Comparison of ENCODE assay signal across 39 cellular contexts in the genomic region with DNA sequence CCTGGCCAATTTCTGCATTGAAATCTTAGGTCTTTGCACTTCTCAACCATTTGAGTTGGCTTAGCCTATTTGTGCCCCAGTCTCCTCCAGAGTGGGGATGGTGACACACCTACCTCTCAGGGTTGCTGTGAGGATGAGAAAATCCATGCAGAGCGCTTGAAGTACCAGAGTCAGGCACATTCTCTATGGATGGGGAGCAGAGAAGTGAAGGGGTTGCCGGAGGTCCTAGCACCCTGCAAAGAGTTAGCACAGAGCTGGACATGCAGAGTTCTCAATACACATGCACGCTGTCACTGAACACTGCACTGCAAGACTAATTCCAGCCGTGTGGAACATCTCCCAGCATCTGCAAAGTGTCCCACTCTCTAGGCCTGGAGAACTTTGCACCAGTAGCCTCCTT. TPM values are rescaled to one million over a fixed set of nuclear protein-coding genes. Genes with fewer than 3 reads are reported as not detected.
"Had no signal": no experiment of that assay in that cellular context is flagged by ENCODE, and none has a peak within 500 bp of the region (broad histone marks: within the 10 kb centered on the region; RNA-seq: fewer than 3 reads in every experiment).

No MANE protein-coding gene starts in this region.

- DNase-seq: activated CD4-positive, alpha-beta memory T cell treated with anti-CD3 and anti-CD28 coated beads, Interleukin-2, amount 10 ng/mL, durations not matched to agents 7 days and 5 days; activated CD4-positive, alpha-beta T cell treated with anti-CD3 and anti-CD28 coated beads for 1 hour; activated CD4-positive, alpha-beta T cell treated with anti-CD3 and anti-CD28 coated beads for 36 hours; activated CD4-positive, alpha-beta T cell treated with anti-CD3 and anti-CD28 coated beads for 48 hours; activated CD4-positive, alpha-beta T cell treated with anti-CD3 and anti-CD28 coated beads, Interleukin-2, amount 10 ng/mL, durations not matched to agents 7 days and 5 days; activated CD4-positive, alpha-beta T cell treated with anti-CD3 and anti-CD28 coated beads, Interleukin-2, amount 50 U/mL, for 48 hours; activated CD4-positive, CD25-positive, alpha-beta regulatory T cell; activated CD8-positive, alpha-beta memory T cell treated with anti-CD3 and anti-CD28 coated beads for 24 hours; activated CD8-positive, alpha-beta memory T cell treated with anti-CD3 and anti-CD28 coated beads, Interleukin-2, amount 10 ng/mL, durations not matched to agents 7 days and 5 days; activated CD8-positive, alpha-beta memory T cell treated with anti-CD3 and anti-CD28 coated beads, Interleukin-2, amount 50 U/mL, for 48 hours; activated CD8-positive, alpha-beta T cell treated with anti-CD3 and anti-CD28 coated beads, Interleukin-2, amount 10 ng/mL, durations not matched to agents 7 days and 5 days; activated effector memory CD4-positive, alpha-beta T cell treated with Interleukin-2 at 50 U/mL for 16 hours; activated gamma-delta T cell; activated naive CD4-positive, alpha-beta T cell treated with anti-CD3 and anti-CD28 coated beads, Interleukin-2, amount 10 ng/mL, durations not matched to agents 7 days and 5 days; activated naive CD4-positive, alpha-beta T cell treated with Interleukin-2 at 50 U/mL for 16 hours; activated naive CD8-positive, alpha-beta T cell treated with anti-CD3 and anti-CD28 coated beads, Interleukin-2, amount 10 ng/mL, durations not matched to agents 7 days and 5 days; activated naive CD8-positive, alpha-beta T cell treated with anti-CD3 and anti-CD28 coated beads, Interleukin-2, amount 50 U/mL, for 24 hours; activated T-cell treated with anti-CD3 and anti-CD28 coated beads, Interleukin-2, amount 50 U/mL, for 24 hours; activated T-cell treated with anti-CD3 and anti-CD28 coated beads, Interleukin-2, amount 50 U/mL, for 48 hours; amygdala; anterior cingulate cortex; caudate nucleus; cerebellar nuclear complex; T-helper 1 cell; T-helper 2 cell; T-helper 9 cell; WERI-Rb-1 had no signal

- ATAC-seq: activated CD4-positive, alpha-beta T cell treated with anti-CD3 and anti-CD28 coated beads for 36 hours; activated CD4-positive, CD25-positive, alpha-beta regulatory T cell treated with anti-CD3 and anti-CD28 coated beads, Interleukin-2, amount 50 U/mL, for 24 hours; activated CD8-positive, alpha-beta memory T cell treated with anti-CD3 and anti-CD28 coated beads, Interleukin-2, amount 10 ng/mL, durations not matched to agents 7 days and 5 days; activated CD8-positive, alpha-beta T cell treated with anti-CD3 and anti-CD28 coated beads, Interleukin-2, amount 10 ng/mL, durations not matched to agents 7 days and 5 days; activated naive CD8-positive, alpha-beta T cell treated with anti-CD3 and anti-CD28 coated beads, Interleukin-2, amount 50 U/mL, for 24 hours; WTC11 had no signal

- H3K27ac Mint-ChIP-seq: activated CD4-positive, alpha-beta memory T cell treated with anti-CD3 and anti-CD28 coated beads, Interleukin-2, amount 10 ng/mL, durations not matched to agents 7 days and 5 days; activated CD4-positive, alpha-beta T cell treated with anti-CD3 and anti-CD28 coated beads for 36 hours; activated CD4-positive, alpha-beta T cell treated with anti-CD3 and anti-CD28 coated beads, Interleukin-2, amount 10 ng/mL, durations not matched to agents 7 days and 5 days; activated CD8-positive, alpha-beta memory T cell treated with anti-CD3 and anti-CD28 coated beads, Interleukin-2, amount 10 ng/mL, durations not matched to agents 7 days and 5 days; activated CD8-positive, alpha-beta T cell treated with anti-CD3 and anti-CD28 coated beads, Interleukin-2, amount 10 ng/mL, durations not matched to agents 7 days and 5 days; activated naive CD4-positive, alpha-beta T cell treated with anti-CD3 and anti-CD28 coated beads, Interleukin-2, amount 10 ng/mL, durations not matched to agents 7 days and 5 days; activated naive CD4-positive, alpha-beta T cell treated with anti-CD3 and anti-CD28 coated beads, Interleukin-2, amount 50 U/mL, for 24 hours; activated naive CD8-positive, alpha-beta T cell; activated naive CD8-positive, alpha-beta T cell treated with anti-CD3 and anti-CD28 coated beads, Interleukin-2, amount 10 ng/mL, durations not matched to agents 7 days and 5 days; activated T-cell treated with anti-CD3 and anti-CD28 coated beads, Interleukin-2, amount 50 U/mL, for 24 hours; activated T-helper 2 cell treated with anti-CD3 and anti-CD28 coated beads, Interferon-gamma antibody, Interleukin-2, Interleukin-4, amounts not matched to agents 10 μg/mL and 5 μg/mL and 100 μg/mL, durations not matched to agents 14 hours and 24 hours and 36 hours; T-helper 1 cell treated with Interleukin-12 subunit alpha and Interleukin-12 subunit beta and Interleukin-4 antibody, amounts not matched to agents 30 μg/mL and 1 μg/mL, for 36 hours; T-helper 2 cell treated with Interferon-gamma antibody and Interleukin-4, amounts not matched to agents 5 μg/mL and 100 μg/mL, for 36 hours; WTC11 had no signal

- H3K4me3 ChIP-seq: ascending aorta, cardiac muscle cell had no signal

- H3K27ac ChIP-seq: ascending aorta, cardiac muscle cell, WERI-Rb-1 had no signal

- H3K4me3 Mint-ChIP-seq: activated CD4-positive, alpha-beta memory T cell treated with anti-CD3 and anti-CD28 coated beads, Interleukin-2, amount 10 ng/mL, durations not matched to agents 7 days and 5 days; activated CD4-positive, alpha-beta T cell treated with anti-CD3 and anti-CD28 coated beads for 36 hours; activated CD4-positive, alpha-beta T cell treated with anti-CD3 and anti-CD28 coated beads, Interleukin-2, amount 10 ng/mL, durations not matched to agents 7 days and 5 days; activated CD8-positive, alpha-beta memory T cell treated with anti-CD3 and anti-CD28 coated beads, Interleukin-2, amount 10 ng/mL, durations not matched to agents 7 days and 5 days; activated CD8-positive, alpha-beta T cell treated with anti-CD3 and anti-CD28 coated beads, Interleukin-2, amount 10 ng/mL, durations not matched to agents 7 days and 5 days; activated naive CD4-positive, alpha-beta T cell treated with anti-CD3 and anti-CD28 coated beads, Interleukin-2, amount 10 ng/mL, durations not matched to agents 7 days and 5 days; activated naive CD4-positive, alpha-beta T cell treated with anti-CD3 and anti-CD28 coated beads, Interleukin-2, amount 50 U/mL, for 24 hours; activated naive CD8-positive, alpha-beta T cell; activated naive CD8-positive, alpha-beta T cell treated with anti-CD3 and anti-CD28 coated beads, Interleukin-2, amount 10 ng/mL, durations not matched to agents 7 days and 5 days; activated naive CD8-positive, alpha-beta T cell treated with anti-CD3 and anti-CD28 coated beads, Interleukin-2, amount 50 U/mL, for 24 hours; activated T-cell treated with anti-CD3 and anti-CD28 coated beads, Interleukin-2, amount 50 U/mL, for 24 hours; central memory CD8-positive, alpha-beta T cell; T-helper 1 cell treated with Interleukin-12 subunit alpha and Interleukin-12 subunit beta and Interleukin-4 antibody, amounts not matched to agents 30 μg/mL and 1 μg/mL, for 36 hours; T-helper 2 cell treated with Interferon-gamma antibody and Interleukin-4, amounts not matched to agents 5 μg/mL and 100 μg/mL, for 36 hours; WTC11 had no signal

- H3K9me3 Mint-ChIP-seq: activated CD4-positive, alpha-beta memory T cell treated with anti-CD3 and anti-CD28 coated beads, Interleukin-2, amount 10 ng/mL, durations not matched to agents 7 days and 5 days; activated CD4-positive, alpha-beta T cell treated with anti-CD3 and anti-CD28 coated beads, Interleukin-2, amount 10 ng/mL, durations not matched to agents 7 days and 5 days; activated naive CD4-positive, alpha-beta T cell treated with anti-CD3 and anti-CD28 coated beads, Interleukin-2, amount 10 ng/mL, durations not matched to agents 7 days and 5 days; activated naive CD4-positive, alpha-beta T cell treated with anti-CD3 and anti-CD28 coated beads, Interleukin-2, amount 50 U/mL, for 24 hours; activated naive CD8-positive, alpha-beta T cell treated with anti-CD3 and anti-CD28 coated beads, Interleukin-2, amount 10 ng/mL, durations not matched to agents 7 days and 5 days; activated naive CD8-positive, alpha-beta T cell treated with anti-CD3 and anti-CD28 coated beads, Interleukin-2, amount 50 U/mL, for 24 hours; activated T-cell treated with anti-CD3 and anti-CD28 coated beads, Interleukin-2, amount 50 U/mL, for 24 hours; activated T-helper 2 cell treated with anti-CD3 and anti-CD28 coated beads, Interferon-gamma antibody, Interleukin-2, Interleukin-4, amounts not matched to agents 10 μg/mL and 5 μg/mL and 100 μg/mL, durations not matched to agents 14 hours and 24 hours and 36 hours; central memory CD8-positive, alpha-beta T cell; T-helper 1 cell treated with Interleukin-12 subunit alpha and Interleukin-12 subunit beta and Interleukin-4 antibody, amounts not matched to agents 30 μg/mL and 1 μg/mL, for 36 hours had no signal

- H3K36me3 ChIP-seq: ascending aorta, cardiac muscle cell, WERI-Rb-1 had no signal

- H3K9me3 ChIP-seq: ascending aorta had no signal

- H3K27me3 ChIP-seq: ascending aorta had no signal

- H3K36me3 Mint-ChIP-seq: activated CD8-positive, alpha-beta memory T cell treated with anti-CD3 and anti-CD28 coated beads, Interleukin-2, amount 10 ng/mL, durations not matched to agents 7 days and 5 days; activated naive CD4-positive, alpha-beta T cell treated with anti-CD3 and anti-CD28 coated beads, Interleukin-2, amount 10 ng/mL, durations not matched to agents 7 days and 5 days; activated naive CD4-positive, alpha-beta T cell treated with anti-CD3 and anti-CD28 coated beads, Interleukin-2, amount 50 U/mL, for 24 hours; activated naive CD8-positive, alpha-beta T cell treated with anti-CD3 and anti-CD28 coated beads, Interleukin-2, amount 10 ng/mL, durations not matched to agents 7 days and 5 days; brain; WTC11 had no signal

RNA-seq across cellular contexts. Expression of gene STK32B, which starts 2.6 kb away (rescaled TPM):
- total RNA-seq: activated CD4-positive, alpha-beta memory T cell treated with anti-CD3 and anti-CD28 coated beads, Interleukin-2, amount 10 ng/mL, durations not matched to agents 7 days and 5 days; activated CD4-positive, alpha-beta T cell treated with anti-CD3 and anti-CD28 coated beads for 36 hours; activated CD4-positive, alpha-beta T cell treated with anti-CD3 and anti-CD28 coated beads, Interleukin-2, amount 10 ng/mL, durations not matched to agents 7 days and 5 days; activated CD8-positive, alpha-beta memory T cell treated with anti-CD3 and anti-CD28 coated beads, Interleukin-2, amount 10 ng/mL, durations not matched to agents 7 days and 5 days; activated CD8-positive, alpha-beta T cell treated with anti-CD3 and anti-CD28 coated beads, Interleukin-2, amount 10 ng/mL, durations not matched to agents 7 days and 5 days; activated naive CD8-positive, alpha-beta T cell treated with anti-CD3 and anti-CD28 coated beads, Interleukin-2, amount 10 ng/mL, durations not matched to agents 7 days and 5 days; activated T-helper 2 cell treated with anti-CD3 and anti-CD28 coated beads, Interferon-gamma antibody, Interleukin-2, Interleukin-4, amounts not matched to agents 10 μg/mL and 5 μg/mL and 100 μg/mL, durations not matched to agents 14 hours and 24 hours and 36 hours; cardiac muscle cell had no signal
- polyA plus RNA-seq: cardiac muscle cell had no signal

RNA-seq across cellular contexts. Expression of gene CYTL1, which starts 29.5 kb away (rescaled TPM):
- total RNA-seq: activated CD4-positive, alpha-beta memory T cell treated with anti-CD3 and anti-CD28 coated beads, Interleukin-2, amount 10 ng/mL, durations not matched to agents 7 days and 5 days; activated CD4-positive, alpha-beta T cell treated with anti-CD3 and anti-CD28 coated beads for 36 hours; activated CD4-positive, alpha-beta T cell treated with anti-CD3 and anti-CD28 coated beads, Interleukin-2, amount 10 ng/mL, durations not matched to agents 7 days and 5 days; activated CD8-positive, alpha-beta memory T cell treated with anti-CD3 and anti-CD28 coated beads, Interleukin-2, amount 10 ng/mL, durations not matched to agents 7 days and 5 days; activated CD8-positive, alpha-beta T cell treated with anti-CD3 and anti-CD28 coated beads, Interleukin-2, amount 10 ng/mL, durations not matched to agents 7 days and 5 days; activated naive CD8-positive, alpha-beta T cell treated with anti-CD3 and anti-CD28 coated beads, Interleukin-2, amount 10 ng/mL, durations not matched to agents 7 days and 5 days; activated T-helper 2 cell treated with anti-CD3 and anti-CD28 coated beads, Interferon-gamma antibody, Interleukin-2, Interleukin-4, amounts not matched to agents 10 μg/mL and 5 μg/mL and 100 μg/mL, durations not matched to agents 14 hours and 24 hours and 36 hours; bronchial epithelial cell had no signal
